In the genomic region with DNA sequence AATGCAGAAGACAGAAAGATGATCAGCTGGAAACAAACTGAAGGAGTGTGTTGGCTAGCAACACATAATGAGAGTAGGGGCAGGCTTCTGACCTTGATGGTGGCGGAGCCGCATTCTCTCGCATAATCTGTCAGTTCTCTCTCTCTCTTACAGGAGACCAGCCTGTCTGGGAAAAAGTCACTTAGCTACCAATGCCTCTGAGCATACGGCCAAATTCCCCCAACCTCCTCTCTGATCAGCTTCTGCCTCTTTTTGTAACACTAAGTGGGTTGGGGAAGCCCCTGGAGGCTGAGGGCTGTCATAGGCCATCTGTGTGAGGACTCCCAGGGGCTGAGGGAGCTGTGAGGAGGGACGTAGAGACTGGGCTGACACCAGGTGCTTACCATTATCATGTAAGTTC, we compare ENCODE assay signal across 1 cellular context.
TF ChIP-seq lines count a peak whose summit lies in the region.

No MANE protein-coding gene starts in this region.

TF ChIP-seq in IMR-90, 13 proteins besides CTCF, POLR2A, EP300 and RAD21 (continued from another document):
- TF ChIP-seq MAZ (IDR thresholded peaks at IDR 0.05; ENCODE audit: borderline replicate concordance, low read depth, low read length): no peak
TF ChIP-seq in IMR-90: peak in this region for 0.
